Comparison of ENCODE assay signal across 15 cellular contexts in the genomic region with DNA sequence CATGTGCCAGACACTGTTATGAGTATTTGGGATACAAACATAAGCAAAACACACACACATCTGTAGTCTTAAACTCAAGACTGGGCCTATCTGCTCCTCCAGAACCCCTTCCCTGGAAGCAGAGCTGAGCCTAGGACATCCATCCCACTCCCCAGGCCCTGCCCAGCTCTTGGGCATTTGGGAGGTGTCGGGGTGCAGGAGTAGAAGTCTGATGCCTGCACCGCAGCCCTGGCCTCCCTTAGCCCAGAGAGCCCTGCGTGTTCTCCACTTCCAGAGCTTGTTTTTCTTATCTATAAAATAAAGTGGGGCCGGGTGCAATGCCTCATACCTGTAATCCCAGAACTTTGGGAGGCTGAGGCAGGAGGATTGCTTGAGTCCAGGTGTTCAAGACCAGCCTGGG. TPM values are rescaled to one million over a fixed set of nuclear protein-coding genes. Genes with fewer than 3 reads are reported as not detected.
DNase-seq lines count a peak whose midpoint lies in the region; ATAC-seq and TF ChIP-seq lines count a peak whose summit lies in the region.
"Had no signal": no experiment of that assay in that cellular context is flagged by ENCODE, and none has a peak within 500 bp of the region (broad histone marks: within the 10 kb centered on the region; RNA-seq: fewer than 3 reads in every experiment).

No MANE protein-coding gene starts in this region.

- H3K9me3 Mint-ChIP-seq in activated CD8-positive, alpha-beta T cell treated with anti-CD3 and anti-CD28 coated beads, Interleukin-2, amount 10 ng/mL, durations not matched to agents 7 days and 5 days (ENCODE audit: insufficient read depth), result no peaks in the 10 kb centered on the region
- H3K9me3 Mint-ChIP-seq in activated CD8-positive, alpha-beta T cell treated with anti-CD3 and anti-CD28 coated beads for 36 hours, result peaks cover 3% of the 10 kb centered on the region
- H3K9me3 Mint-ChIP-seq in chondrocyte (ENCODE audit: low read depth), result no peaks in the 10 kb centered on the region

- POLR2A ChIA-PET in activated CD8-positive, alpha-beta T cell treated with anti-CD3 and anti-CD28 coated beads, Interleukin-2, amount 10 ng/mL, durations not matched to agents 7 days and 5 days (lab: Charles Lee), result interaction anchor here (1.6 kb wide), 1 partner anchor 11 kb away, joined by 4 read pairs; no protein-coding TSS in a partner anchor
- POLR2A ChIA-PET in activated CD8-positive, alpha-beta T cell treated with anti-CD3 and anti-CD28 coated beads for 36 hours (lab: Charles Lee), result interaction anchor here (0.6 to 1.7 kb wide), 2 partner anchors 10 to 254 kb away, joined by 3 to 10 read pairs; no protein-coding TSS in a partner anchor

- DNase-seq in activated CD8-positive, alpha-beta T cell treated with anti-CD3 and anti-CD28 coated beads, Interleukin-2, amount 10 ng/mL, durations not matched to agents 7 days and 5 days, result no peak
- no peak for DNase-seq in activated CD8-positive, alpha-beta T cell treated with anti-CD3 and anti-CD28 coated beads for 36 hours
- DNase-seq in chondrocyte (ENCODE audit: low spot score) (peak; percentile 37), posterior vena cava (ENCODE audit: low spot score) (peak; percentile 35), NCI-H524 treated with DMSO at 0.1 percent for 48 hours (lab: John Stamatoyannopoulos, UW) (no peak)
- DNase-seq: AML-193; CD4-positive, alpha-beta memory T cell; DMS153; GDM1; H9 had no signal

- intact Hi-C loops in activated CD8-positive, alpha-beta T cell treated with anti-CD3 and anti-CD28 coated beads for 36 hours (cut with micrococcal nuclease), result no loop called here
- intact Hi-C loops in posterior vena cava (cut with DNase I), result no loop called here

- H3K4me3 Mint-ChIP-seq in activated CD8-positive, alpha-beta T cell treated with anti-CD3 and anti-CD28 coated beads, Interleukin-2, amount 10 ng/mL, durations not matched to agents 7 days and 5 days, result no peak overlapping the region
- H3K4me3 Mint-ChIP-seq in activated CD8-positive, alpha-beta T cell treated with anti-CD3 and anti-CD28 coated beads for 36 hours, result no peak overlapping the region
- no peak overlapping the region for H3K4me3 Mint-ChIP-seq in chondrocyte (ENCODE audit: unreplicated experiment)
- H3K4me3 Mint-ChIP-seq: CD14-positive monocyte; CD4-positive, alpha-beta memory T cell; H9 had no signal

- H3K4me1 Mint-ChIP-seq in activated CD8-positive, alpha-beta T cell treated with anti-CD3 and anti-CD28 coated beads, Interleukin-2, amount 10 ng/mL, durations not matched to agents 7 days and 5 days (ENCODE audit: low read depth), result peaks cover 10% of the 10 kb centered on the region
- H3K4me1 Mint-ChIP-seq in activated CD8-positive, alpha-beta T cell treated with anti-CD3 and anti-CD28 coated beads for 36 hours (ENCODE audit: low read depth), result peaks cover 10% of the 10 kb centered on the region
- peaks cover 11% of the 10 kb centered on the region for H3K4me1 Mint-ChIP-seq in chondrocyte (ENCODE audit: low read depth)
- H3K4me1 Mint-ChIP-seq: H9 had no signal

- CTCF ChIA-PET in activated CD8-positive, alpha-beta T cell treated with anti-CD3 and anti-CD28 coated beads, Interleukin-2, amount 10 ng/mL, durations not matched to agents 7 days and 5 days (lab: Charles Lee), result interaction anchor here (1.6 kb wide), 1 partner anchor 21 kb away, joined by 4 read pairs; no protein-coding TSS in a partner anchor
- CTCF ChIA-PET in activated CD8-positive, alpha-beta T cell treated with anti-CD3 and anti-CD28 coated beads for 36 hours (lab: Charles Lee), result interaction anchor here (1.3 kb wide), 1 partner anchor 25 kb away, joined by 3 read pairs; no protein-coding TSS in a partner anchor

- no peak for TF ChIP-seq CTCF in activated CD8-positive, alpha-beta T cell treated with anti-CD3 and anti-CD28 coated beads for 36 hours (IDR thresholded peaks at IDR 0.05)
- TF ChIP-seq CTCF in C4-2B (conservative IDR thresholded peaks at IDR 0.05) (no peak), chondrocyte (IDR thresholded peaks at IDR 0.05) (no peak)

- ATAC-seq in activated CD8-positive, alpha-beta T cell treated with anti-CD3 and anti-CD28 coated beads, Interleukin-2, amount 10 ng/mL, durations not matched to agents 7 days and 5 days, result peak; percentile 7
- no peak for ATAC-seq in activated CD8-positive, alpha-beta T cell treated with anti-CD3 and anti-CD28 coated beads for 36 hours
- ATAC-seq in GM21390 (IDR thresholded peaks at IDR 0.05; ENCODE audit: unreplicated experiment), result no peak
- ATAC-seq: A549 had no signal

- H3K27me3 Mint-ChIP-seq in activated CD8-positive, alpha-beta T cell treated with anti-CD3 and anti-CD28 coated beads, Interleukin-2, amount 10 ng/mL, durations not matched to agents 7 days and 5 days (ENCODE audit: low read depth), result no peaks in the 10 kb centered on the region
- no peaks in the 10 kb centered on the region for H3K27me3 Mint-ChIP-seq in activated CD8-positive, alpha-beta T cell treated with anti-CD3 and anti-CD28 coated beads for 36 hours
- no peaks in the 10 kb centered on the region for H3K27me3 Mint-ChIP-seq in chondrocyte (ENCODE audit: low read depth)
- H3K27me3 Mint-ChIP-seq: CD4-positive, alpha-beta memory T cell had no signal

- no peak overlapping the region for H3K27ac Mint-ChIP-seq in activated CD8-positive, alpha-beta T cell treated with anti-CD3 and anti-CD28 coated beads, Interleukin-2, amount 10 ng/mL, durations not matched to agents 7 days and 5 days
- H3K27ac Mint-ChIP-seq in activated CD8-positive, alpha-beta T cell treated with anti-CD3 and anti-CD28 coated beads for 36 hours, result no peak overlapping the region
- H3K27ac Mint-ChIP-seq in chondrocyte (ENCODE audit: unreplicated experiment), result no peak overlapping the region
- H3K27ac Mint-ChIP-seq: CD14-positive monocyte; CD4-positive, alpha-beta memory T cell; H9 had no signal

- peak overlapping the region; percentile 3; the same call in 1 of the 2 replicates for H3K27ac ChIP-seq in C4-2B
- H3K27ac ChIP-seq: 22Rv1, A549 had no signal

- H3K36me3 Mint-ChIP-seq in activated CD8-positive, alpha-beta T cell treated with anti-CD3 and anti-CD28 coated beads, Interleukin-2, amount 10 ng/mL, durations not matched to agents 7 days and 5 days (ENCODE audit: low read depth), result peaks cover 36% of the 10 kb centered on the region
- peaks cover 23% of the 10 kb centered on the region for H3K36me3 Mint-ChIP-seq in activated CD8-positive, alpha-beta T cell treated with anti-CD3 and anti-CD28 coated beads for 36 hours (ENCODE audit: low read depth)
- H3K36me3 Mint-ChIP-seq in chondrocyte (ENCODE audit: low read depth), result peaks cover 14% of the 10 kb centered on the region

RNA-seq across cellular contexts. Expression of a gene that starts 11.7 kb away (rescaled TPM):
- total RNA-seq in activated CD8-positive, alpha-beta T cell treated with anti-CD3 and anti-CD28 coated beads, Interleukin-2, amount 10 ng/mL, durations not matched to agents 7 days and 5 days, result 100 to 1,000 TPM; 702 to 715 TPM
- 1,000 to 10,000 TPM; 1,101 to 1,115 TPM for total RNA-seq in activated CD8-positive, alpha-beta T cell treated with anti-CD3 and anti-CD28 coated beads for 36 hours
- total RNA-seq in chondrocyte (239 to 400 TPM (median 242 TPM) in 3 replicates), posterior vena cava (100 to 1,000 TPM; 274 to 464 TPM)

Comparison
In these comparisons a context has a peak if more than half of its experiments do, and no peak if none do; other contexts are left out.
1. DNase-seq: peak in chondrocyte (single experiment) and posterior vena cava (single experiment); none in activated CD8-positive, alpha-beta T cell treated with anti-CD3 and anti-CD28 coated beads, Interleukin-2, amount 10 ng/mL, durations not matched to agents 7 days and 5 days (single experiment), activated CD8-positive, alpha-beta T cell treated with anti-CD3 and anti-CD28 coated beads for 36 hours (single experiment) and NCI-H524 treated with DMSO at 0.1 percent for 48 hours (single experiment).